25 cellular contexts compared by ENCODE assay signal in genomic region chr6:124524821-124525220, GRCh38.
"Had no signal": no experiment of that assay in that cellular context is flagged by ENCODE, and none has a peak within 500 bp of the region (broad histone marks: within the 10 kb centered on the region; RNA-seq: fewer than 3 reads in every experiment).

No MANE protein-coding gene starts in this region.

- H3K4me3 ChIP-seq: SK-N-MC had no signal

- H3K27ac ChIP-seq: KMS-11, SK-N-MC, VCaP had no signal

- H3K36me3 Mint-ChIP-seq: activated CD4-positive, alpha-beta memory T cell treated with anti-CD3 and anti-CD28 coated beads for 36 hours; activated naive CD4-positive, alpha-beta T cell treated with anti-CD3 and anti-CD28 coated beads, Interleukin-2, amount 10 ng/mL, durations not matched to agents 7 days and 5 days; activated naive CD8-positive, alpha-beta T cell treated with anti-CD3 and anti-CD28 coated beads for 36 hours; T-cell had no signal

- H3K27ac Mint-ChIP-seq: activated CD4-positive, alpha-beta memory T cell treated with anti-CD3 and anti-CD28 coated beads for 36 hours; activated CD4-positive, alpha-beta T cell treated with anti-CD3 and anti-CD28 coated beads, Interleukin-2, amount 10 ng/mL, durations not matched to agents 7 days and 5 days; activated naive CD4-positive, alpha-beta T cell treated with anti-CD3 and anti-CD28 coated beads, Interleukin-2, amount 10 ng/mL, durations not matched to agents 7 days and 5 days; activated naive CD8-positive, alpha-beta T cell treated with anti-CD3 and anti-CD28 coated beads for 36 hours; activated T-helper 2 cell treated with anti-CD3 and anti-CD28 coated beads, Interferon-gamma antibody, Interleukin-2, Interleukin-4, amounts not matched to agents 10 μg/mL and 5 μg/mL and 100 μg/mL, durations not matched to agents 14 hours and 24 hours and 36 hours; T-cell had no signal

- DNase-seq: activated CD4-positive, alpha-beta memory T cell treated with anti-CD3 and anti-CD28 coated beads for 36 hours; activated CD4-positive, alpha-beta T cell treated with anti-CD3 and anti-CD28 coated beads, Interleukin-2, amount 10 ng/mL, durations not matched to agents 7 days and 5 days; activated CD4-positive, CD25-positive, alpha-beta regulatory T cell; activated CD8-positive, alpha-beta memory T cell treated with anti-CD3 and anti-CD28 coated beads for 24 hours; activated gamma-delta T cell treated with Interleukin-2 at 50 U/mL for 16 hours; activated naive CD4-positive, alpha-beta T cell treated with anti-CD3 and anti-CD28 coated beads, Interleukin-2, amount 10 ng/mL, durations not matched to agents 7 days and 5 days; activated naive CD8-positive, alpha-beta T cell treated with anti-CD3 and anti-CD28 coated beads for 36 hours; activated T-cell treated with anti-CD3 and anti-CD28 coated beads, Interleukin-2, amount 50 U/mL, for 48 hours; cerebellar nuclear complex; NCI-H1092; NCI-H1417 treated with DMSO at 0.1 percent for 48 hours; NCI-H187; NCI-H2081; NCI-H2171; NCI-H345; NCI-H510A; NCI-H526 treated with DMSO at 0.1 percent for 48 hours; PC-3; RPMI8226; T-cell had no signal

- H3K4me3 Mint-ChIP-seq: activated CD4-positive, alpha-beta memory T cell treated with anti-CD3 and anti-CD28 coated beads for 36 hours; activated CD4-positive, alpha-beta T cell treated with anti-CD3 and anti-CD28 coated beads, Interleukin-2, amount 10 ng/mL, durations not matched to agents 7 days and 5 days; activated naive CD4-positive, alpha-beta T cell treated with anti-CD3 and anti-CD28 coated beads, Interleukin-2, amount 10 ng/mL, durations not matched to agents 7 days and 5 days; activated naive CD8-positive, alpha-beta T cell treated with anti-CD3 and anti-CD28 coated beads for 36 hours; T-cell had no signal

- H3K27me3 Mint-ChIP-seq: activated CD4-positive, alpha-beta memory T cell treated with anti-CD3 and anti-CD28 coated beads for 36 hours; activated CD4-positive, alpha-beta T cell treated with anti-CD3 and anti-CD28 coated beads, Interleukin-2, amount 10 ng/mL, durations not matched to agents 7 days and 5 days; activated naive CD4-positive, alpha-beta T cell treated with anti-CD3 and anti-CD28 coated beads, Interleukin-2, amount 10 ng/mL, durations not matched to agents 7 days and 5 days; activated naive CD8-positive, alpha-beta T cell treated with anti-CD3 and anti-CD28 coated beads for 36 hours; T-cell had no signal

- H3K9ac ChIP-seq: KMS-11 had no signal

- H3K9me3 Mint-ChIP-seq: activated CD4-positive, alpha-beta memory T cell treated with anti-CD3 and anti-CD28 coated beads for 36 hours; activated CD4-positive, alpha-beta T cell treated with anti-CD3 and anti-CD28 coated beads, Interleukin-2, amount 10 ng/mL, durations not matched to agents 7 days and 5 days; activated naive CD4-positive, alpha-beta T cell treated with anti-CD3 and anti-CD28 coated beads, Interleukin-2, amount 10 ng/mL, durations not matched to agents 7 days and 5 days; activated T-helper 2 cell treated with anti-CD3 and anti-CD28 coated beads, Interferon-gamma antibody, Interleukin-2, Interleukin-4, amounts not matched to agents 10 μg/mL and 5 μg/mL and 100 μg/mL, durations not matched to agents 14 hours and 24 hours and 36 hours had no signal

- H3K4me1 Mint-ChIP-seq: activated CD4-positive, alpha-beta T cell treated with anti-CD3 and anti-CD28 coated beads, Interleukin-2, amount 10 ng/mL, durations not matched to agents 7 days and 5 days; activated naive CD4-positive, alpha-beta T cell treated with anti-CD3 and anti-CD28 coated beads, Interleukin-2, amount 10 ng/mL, durations not matched to agents 7 days and 5 days; activated naive CD8-positive, alpha-beta T cell treated with anti-CD3 and anti-CD28 coated beads for 36 hours; T-cell had no signal

- H3K4me2 ChIP-seq: KMS-11 had no signal

- ATAC-seq: PC-3, Right ventricle myocardium inferior, T-cell had no signal
